ENCODE assay signal across 8 cellular contexts in genomic region chr2:12504443-12504842, GRCh38.
A peak's percentile ranks its signal among the peaks of the same experiment; 100 is the strongest.
DNase-seq lines count a peak whose midpoint lies in the region; ATAC-seq lines count a peak whose summit lies in the region.

No MANE protein-coding gene starts in this region.

- H3K27me3 Mint-ChIP-seq in activated naive CD8-positive, alpha-beta T cell treated with anti-CD3 and anti-CD28 coated beads, Interleukin-2, amount 50 U/mL, for 24 hours: no peaks in the 10 kb centered on the region

- peaks cover 13% of the 10 kb centered on the region for H3K9me3 Mint-ChIP-seq in activated naive CD8-positive, alpha-beta T cell treated with anti-CD3 and anti-CD28 coated beads, Interleukin-2, amount 50 U/mL, for 24 hours

- DNase-seq in stimulated activated naive CD4-positive, alpha-beta T cell treated with Interleukin-2 at 50 U/mL for 16 hours (lab: John Stamatoyannopoulos, UW): peak; percentile 49
- DNase-seq in stimulated activated naive CD4-positive, alpha-beta T cell (lab: John Stamatoyannopoulos, UW): no peak
- DNase-seq in activated naive CD8-positive, alpha-beta T cell treated with anti-CD3 and anti-CD28 coated beads, Interleukin-2, amount 50 U/mL, for 24 hours: peak; percentile 40
- no peak for DNase-seq in central memory CD4-positive, alpha-beta T cell
- DNase-seq in retina (no peak), ureter (ENCODE audit: low spot score) (no peak), DMS 273 treated with DMSO at 0.1 percent for 48 hours (lab: John Stamatoyannopoulos, UW) (no peak)

- peak overlapping the region; percentile 83 for H3K27ac Mint-ChIP-seq in activated naive CD8-positive, alpha-beta T cell treated with anti-CD3 and anti-CD28 coated beads, Interleukin-2, amount 50 U/mL, for 24 hours

- H3K36me3 Mint-ChIP-seq in activated naive CD8-positive, alpha-beta T cell treated with anti-CD3 and anti-CD28 coated beads, Interleukin-2, amount 50 U/mL, for 24 hours (ENCODE audit: low read depth): peaks cover 8% of the 10 kb centered on the region

- H3K4me3 Mint-ChIP-seq in activated naive CD8-positive, alpha-beta T cell treated with anti-CD3 and anti-CD28 coated beads, Interleukin-2, amount 50 U/mL, for 24 hours: peak overlapping the region; percentile 31

- H3K4me1 Mint-ChIP-seq in activated naive CD8-positive, alpha-beta T cell treated with anti-CD3 and anti-CD28 coated beads, Interleukin-2, amount 50 U/mL, for 24 hours: peaks cover 95% of the 10 kb centered on the region

- ATAC-seq in HG03139 (IDR thresholded peaks at IDR 0.05; ENCODE audit: unreplicated experiment): peak; percentile 15
- ATAC-seq in activated naive CD8-positive, alpha-beta T cell treated with anti-CD3 and anti-CD28 coated beads, Interleukin-2, amount 50 U/mL, for 24 hours: peak; percentile 74

Comparison
In these comparisons a context has a peak if more than half of its experiments do, and no peak if none do; other contexts are left out.
1. DNase-seq: peak in stimulated activated naive CD4-positive, alpha-beta T cell treated with Interleukin-2 at 50 U/mL for 16 hours (single experiment) and activated naive CD8-positive, alpha-beta T cell treated with anti-CD3 and anti-CD28 coated beads, Interleukin-2, amount 50 U/mL, for 24 hours (single experiment); none in stimulated activated naive CD4-positive, alpha-beta T cell (0 of 6), central memory CD4-positive, alpha-beta T cell (single experiment), retina (single experiment), ureter (single experiment) and DMS 273 treated with DMSO at 0.1 percent for 48 hours (single experiment).